ENCODE assay signal across 1 cellular context in genomic region chrX:153643431-153644351, GRCh38.
TF ChIP-seq lines count a peak whose summit lies in the region.

No MANE protein-coding gene starts in this region.

TF ChIP-seq in IMR-90, 13 proteins besides CTCF, POLR2A, EP300 and RAD21:
- TF ChIP-seq MXI1 (IDR thresholded peaks at IDR 0.05; ENCODE audit: borderline replicate concordance, low read depth, low read length) (no peak), FOS (IDR thresholded peaks at IDR 0.05; ENCODE audit: low read depth, low read length) (no peak), ELK1 (IDR thresholded peaks at IDR 0.05; ENCODE audit: borderline replicate concordance, low read depth, low read length) (no peak)
TF ChIP-seq in IMR-90: peak in this region for 0.
